ENCODE assay signal across 16 cellular contexts in the genomic region with DNA sequence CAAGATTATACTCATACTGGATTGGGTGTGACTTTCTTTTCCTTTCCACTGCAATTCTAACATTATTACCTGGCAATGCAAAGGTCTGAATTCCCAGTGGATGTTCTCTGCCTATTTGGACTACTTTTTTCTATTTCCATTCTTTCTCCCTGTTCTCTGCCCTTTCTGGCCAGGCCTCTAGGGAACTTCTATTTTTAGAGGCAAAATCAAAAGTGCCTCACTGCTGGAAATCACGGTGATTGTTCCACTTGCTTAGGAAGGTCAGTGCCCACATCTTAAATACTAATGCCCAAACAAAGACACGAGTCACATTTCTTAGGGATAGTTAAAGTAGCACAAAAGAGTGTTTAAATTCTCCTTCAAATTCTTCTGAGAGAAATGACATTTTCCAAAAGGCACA. TPM values are rescaled to one million over a fixed set of nuclear protein-coding genes. Genes with fewer than 3 reads are reported as not detected.
DNase-seq lines count a peak whose midpoint lies in the region; ATAC-seq and TF ChIP-seq lines count a peak whose summit lies in the region.
"Had no signal": no experiment of that assay in that cellular context is flagged by ENCODE, and none has a peak within 500 bp of the region (broad histone marks: within the 10 kb centered on the region; RNA-seq: fewer than 3 reads in every experiment).

No MANE protein-coding gene starts in this region.

- TF ChIP-seq EP300 in esophagus muscularis mucosa (IDR thresholded peaks at IDR 0.05): no peak

- peaks cover 31% of the 10 kb centered on the region for H3F3A ChIP-seq in neural progenitor cell (ENCODE audit: low read depth)

- no peak overlapping the region for H2AFZ ChIP-seq in neural progenitor cell (replicated peaks)

- no peaks in the 10 kb centered on the region for H3K9me3 Mint-ChIP-seq in neural progenitor cell
- H3K9me3 Mint-ChIP-seq in type B pancreatic cell: no peaks in the 10 kb centered on the region
- H3K9me3 Mint-ChIP-seq in effector memory CD8-positive, alpha-beta T cell: peaks cover 3 to 8% of the 10 kb centered on the region in 2 donors

- peaks cover 5% of the 10 kb centered on the region for H3K27me3 Mint-ChIP-seq in neural progenitor cell (ENCODE audit: insufficient read depth, low read depth)
- peaks cover 6% of the 10 kb centered on the region for H3K27me3 Mint-ChIP-seq in type B pancreatic cell
- no peaks in the 10 kb centered on the region for H3K27me3 Mint-ChIP-seq in effector memory CD8-positive, alpha-beta T cell

- H3K36me3 ChIP-seq in left ventricle myocardium inferior: no peaks in the 10 kb centered on the region
- H3K36me3 ChIP-seq in esophagus muscularis mucosa: no peaks in the 10 kb centered on the region
- no peaks in the 10 kb centered on the region for H3K36me3 ChIP-seq in neural progenitor cell
- H3K36me3 ChIP-seq: Peyer's patch had no signal

- H3K9ac ChIP-seq in neural progenitor cell: no peak overlapping the region

- no peak for TF ChIP-seq POLR2A in esophagus muscularis mucosa (IDR thresholded peaks at IDR 0.05; ENCODE audit: low read depth)

- H3K4me1 ChIP-seq in left ventricle myocardium inferior: peaks cover 16% of the 10 kb centered on the region
- peaks cover 16 to 52% (median 30%) of the 10 kb centered on the region in 4 donors for H3K4me1 ChIP-seq in esophagus muscularis mucosa
- H3K4me1 ChIP-seq in neural progenitor cell: peaks cover 71% of the 10 kb centered on the region
- H3K4me1 ChIP-seq: Peyer's patch had no signal

- no peaks in the 10 kb centered on the region for H3K9me3 ChIP-seq in left ventricle myocardium inferior (replicated peaks)
- H3K9me3 ChIP-seq in esophagus muscularis mucosa: no peaks in the 10 kb centered on the region
- no peaks in the 10 kb centered on the region for H3K9me3 ChIP-seq in neural progenitor cell (ENCODE audit: low read depth)
- H3K9me3 ChIP-seq: Peyer's patch had no signal

- H3K4me1 Mint-ChIP-seq in neural progenitor cell: peaks cover 89% of the 10 kb centered on the region
- peaks cover 33% of the 10 kb centered on the region for H3K4me1 Mint-ChIP-seq in type B pancreatic cell (ENCODE audit: unreplicated experiment)
- H3K4me1 Mint-ChIP-seq in effector memory CD8-positive, alpha-beta T cell (ENCODE audit: low read depth in 2 of 2): no peaks in the 10 kb centered on the region

- WGBS in esophagus muscularis mucosa: 10% methylated on average over 2 of the region's 2 CpGs

- no peak overlapping the region for H3K27ac ChIP-seq in left ventricle myocardium inferior (replicated peaks)
- H3K27ac ChIP-seq in esophagus muscularis mucosa (replicated peaks in 1 of 4): peak overlapping the region; percentile 70 to 83 (median 72)
- no peak overlapping the region for H3K27ac ChIP-seq in neural progenitor cell
- H3K27ac ChIP-seq: Peyer's patch had no signal

- H3K27me3 ChIP-seq in left ventricle myocardium inferior (ENCODE audit: low read depth): no peaks in the 10 kb centered on the region
- H3K27me3 ChIP-seq in esophagus muscularis mucosa: no peaks in the 10 kb centered on the region
- H3K27me3 ChIP-seq in neural progenitor cell: no peaks in the 10 kb centered on the region
- H3K27me3 ChIP-seq: Peyer's patch had no signal

- no peak for ATAC-seq in Right ventricle myocardium inferior
- no peak for ATAC-seq in HG03520 (IDR thresholded peaks at IDR 0.05; ENCODE audit: unreplicated experiment)
- no peak for ATAC-seq in effector memory CD8-positive, alpha-beta T cell (replicated peaks)
- ATAC-seq: K562 had no signal

- DNase-seq in left ventricle myocardium inferior (no peak), Right ventricle myocardium inferior (ENCODE audit: missing footprints) (no peak), esophagus muscularis mucosa (ENCODE audit: extremely low spot score) (no peak), neural progenitor cell (ENCODE audit: low spot score) (peak; percentile 45), type B pancreatic cell (ENCODE audit: extremely low spot score, unreplicated experiment) (no peak), OCI-M1 (lab: John Stamatoyannopoulos, UW) (no peak)
- no peak for DNase-seq in effector memory CD8-positive, alpha-beta T cell
- DNase-seq: C1 segment of cervical spinal cord, DMS 273 treated with DMSO at 0.1 percent for 48 hours, NCI-H1092, NCI-H1694, NCI-H510A, Peyer's patch had no signal

- peaks cover 20% of the 10 kb centered on the region for H4K20me1 ChIP-seq in neural progenitor cell (ENCODE audit: low read depth)

- H3K27ac Mint-ChIP-seq in neural progenitor cell (peak overlapping the region; percentile 91), type B pancreatic cell (no peak overlapping the region)
- H3K27ac Mint-ChIP-seq in effector memory CD8-positive, alpha-beta T cell: no peak overlapping the region

- peak; percentile 31 for TF ChIP-seq CTCF in left ventricle myocardium inferior (IDR thresholded peaks at IDR 0.05; ENCODE audit: borderline replicate concordance)
- TF ChIP-seq CTCF in esophagus muscularis mucosa (IDR thresholded peaks at IDR 0.05): peak in 2 of 3 experiments; percentile 16 to 41
- TF ChIP-seq CTCF in neural progenitor cell (IDR thresholded peaks at IDR 0.05): no peak
- peak; percentile 43 for TF ChIP-seq CTCF in type B pancreatic cell (conservative IDR thresholded peaks at IDR 0.05)

- no peaks in the 10 kb centered on the region for H3K79me2 ChIP-seq in neural progenitor cell (ENCODE audit: low read depth)

- intact Hi-C loops in left ventricle myocardium inferior (cut with micrococcal nuclease): no loop called here
- intact Hi-C loops in Right ventricle myocardium inferior (cut with DNase I): no loop called here
- intact Hi-C loops in esophagus muscularis mucosa (cut with DNase I): no loop called here

- H3K4me3 Mint-ChIP-seq in neural progenitor cell (peak overlapping the region; percentile 63), type B pancreatic cell (no peak overlapping the region)
- H3K4me3 Mint-ChIP-seq in effector memory CD8-positive, alpha-beta T cell: no peak overlapping the region

- peak overlapping the region; percentile 29 for H3K4me2 ChIP-seq in neural progenitor cell

- H3K36me3 Mint-ChIP-seq in neural progenitor cell (peaks cover under 1% of the 10 kb centered on the region), type B pancreatic cell (no peaks in the 10 kb centered on the region)
- no peaks in the 10 kb centered on the region for H3K36me3 Mint-ChIP-seq in effector memory CD8-positive, alpha-beta T cell (ENCODE audit: insufficient read depth)

- H3K4me3 ChIP-seq in left ventricle myocardium inferior (no peak overlapping the region), esophagus muscularis mucosa (peak overlapping the region in 3 of 4 donors; percentile 22 to 34 (median 29)), neural progenitor cell (peak overlapping the region; percentile 2)
- H3K4me3 ChIP-seq: K562, Peyer's patch had no signal

RNA-seq across cellular contexts. Expression of gene ST6GAL2, which starts 34.9 kb away (rescaled TPM):
- total RNA-seq in left ventricle myocardium inferior (0.41 TPM), Right ventricle myocardium inferior (0.38 TPM), esophagus muscularis mucosa (10 to 100 TPM in 2 of 4 donors, 1 to 10 TPM in 2; 3.6 to 20.9 (median 7.5) TPM), neural progenitor cell (ENCODE audit: low replicate concordance) (10.1 and 12.8 TPM in 2 replicates), type B pancreatic cell (ENCODE audit: low replicate concordance) (1.8 and 18.7 TPM in 2 replicates)
- total RNA-seq: K562, M059J had no signal

Comparison
In these comparisons a context has a peak if more than half of its experiments do, and no peak if none do; other contexts are left out.
1. H3K27ac ChIP-seq: peak in esophagus muscularis mucosa (4 of 4); none in left ventricle myocardium inferior (single experiment) and neural progenitor cell (single experiment).